ENCODE assay signal across 21 cellular contexts in genomic region chr11:371716-372590, GRCh38. TPM values are rescaled to one million over a fixed set of nuclear protein-coding genes. Genes with fewer than 3 reads are reported as not detected.
DNase-seq lines count a peak whose midpoint lies in the region; ATAC-seq and TF ChIP-seq lines count a peak whose summit lies in the region.
"Had no signal": no experiment of that assay in that cellular context is flagged by ENCODE, and none has a peak within 500 bp of the region (broad histone marks: within the 10 kb centered on the region; RNA-seq: fewer than 3 reads in every experiment).

No MANE protein-coding gene starts in this region.

- H3K4me1 Mint-ChIP-seq in central memory CD8-positive, alpha-beta T cell = peaks cover 33% of the 10 kb centered on the region

- H3K36me3 Mint-ChIP-seq in central memory CD8-positive, alpha-beta T cell (ENCODE audit: insufficient read depth) = peaks cover 8% of the 10 kb centered on the region
- H3K36me3 Mint-ChIP-seq: activated naive CD8-positive, alpha-beta T cell treated with anti-CD3 and anti-CD28 coated beads for 36 hours had no signal

- H3K36me3 ChIP-seq in osteoblast (ENCODE audit: insufficient read depth, low read length) (no peaks in the 10 kb centered on the region), vagina (no peaks in the 10 kb centered on the region)
- H3K36me3 ChIP-seq in effector memory CD4-positive, alpha-beta T cell (ENCODE audit: control insufficient read depth, insufficient read depth, low read length) = no peaks in the 10 kb centered on the region

- no peak overlapping the region for H2AFZ ChIP-seq in osteoblast (ENCODE audit: low read length)

- intact Hi-C loops in vagina (cut with DNase I) = no loop called here

- H3K9me3 ChIP-seq in osteoblast (ENCODE audit: low read depth, low read length) (no peaks in the 10 kb centered on the region), vagina (no peaks in the 10 kb centered on the region)
- no peaks in the 10 kb centered on the region for H3K9me3 ChIP-seq in effector memory CD4-positive, alpha-beta T cell (ENCODE audit: control insufficient read depth, low read length)
- H3K9me3 ChIP-seq: body of pancreas had no signal

- H3K4me3 ChIP-seq in osteoblast (ENCODE audit: insufficient read depth, low read length) (no peak overlapping the region), vagina (no peak overlapping the region)
- no peak overlapping the region for H3K4me3 ChIP-seq in effector memory CD4-positive, alpha-beta T cell (ENCODE audit: insufficient read depth, low read depth, low read length, poor library complexity, severe bottlenecking)
- H3K4me3 ChIP-seq: body of pancreas had no signal

- H3K4me1 ChIP-seq in osteoblast (ENCODE audit: insufficient read depth, low read length) (no peaks in the 10 kb centered on the region), vagina (peaks cover 8% of the 10 kb centered on the region)
- peaks cover 10% of the 10 kb centered on the region for H3K4me1 ChIP-seq in effector memory CD4-positive, alpha-beta T cell (ENCODE audit: control insufficient read depth, insufficient read depth, low read length, poor library complexity, severe bottlenecking)

- peaks cover 36% of the 10 kb centered on the region for H3K27me3 Mint-ChIP-seq in central memory CD8-positive, alpha-beta T cell

- H3K4me3 Mint-ChIP-seq in central memory CD8-positive, alpha-beta T cell = no peak overlapping the region
- H3K4me3 Mint-ChIP-seq: activated naive CD8-positive, alpha-beta T cell treated with anti-CD3 and anti-CD28 coated beads for 36 hours; dendritic cell treated with granulocyte-macrophage colony-stimulating factor and Interleukin-4, amounts not matched to agents 40 ng/mL and 50 ng/mL, for 4 days had no signal

- no peak overlapping the region for H3K4me2 ChIP-seq in osteoblast (ENCODE audit: insufficient read depth, low read length)

- H3K27me3 ChIP-seq in osteoblast (ENCODE audit: insufficient read depth, low read length) = peaks cover 31% of the 10 kb centered on the region
- no peaks in the 10 kb centered on the region for H3K27me3 ChIP-seq in vagina
- H3K27me3 ChIP-seq in effector memory CD4-positive, alpha-beta T cell (replicated peaks; ENCODE audit: control insufficient read depth, insufficient read depth, low read length, poor library complexity, severe bottlenecking) = peaks cover 25% of the 10 kb centered on the region

- no peaks in the 10 kb centered on the region for H3K9me3 Mint-ChIP-seq in central memory CD8-positive, alpha-beta T cell
- H3K9me3 Mint-ChIP-seq: dendritic cell treated with granulocyte-macrophage colony-stimulating factor and Interleukin-4, amounts not matched to agents 40 ng/mL and 50 ng/mL, for 4 days had no signal

- DNase-seq in NCI-H82 (lab: John Stamatoyannopoulos, UW) = peak; percentile 65
- DNase-seq in NCI-H82 treated with DMSO at 0.1 percent for 48 hours (lab: John Stamatoyannopoulos, UW; ENCODE audit: unreplicated experiment) = no peak
- DNase-seq in NCI-H2171 treated with DMSO at 0.1 percent for 48 hours (lab: John Stamatoyannopoulos, UW) = peak; percentile 48
- no peak for DNase-seq in central memory CD8-positive, alpha-beta T cell (ENCODE audit: low spot score in 2 of 2)
- DNase-seq in osteoblast (ENCODE audit: insufficient read length, low spot score, missing footprints) = peak; percentile 88
- no peak for DNase-seq in vagina (ENCODE audit: extremely low spot score in 2 of 2)
- no peak for DNase-seq in iPS-NIHi11 (ENCODE audit: low spot score)
- no peak for DNase-seq in effector memory CD4-positive, alpha-beta T cell
- DNase-seq: activated CD4-positive, alpha-beta T cell treated with anti-CD3 and anti-CD28 coated beads, Interleukin-2, amount 50 U/mL, for 4 hours; activated naive CD8-positive, alpha-beta T cell treated with anti-CD3 and anti-CD28 coated beads for 36 hours; body of pancreas; erythroblast; GF-D8; KBM-7; NCI-H2081 treated with DMSO at 0.1 percent for 48 hours; stimulated activated CD4-positive, alpha-beta T cell treated with anti-CD3 and anti-CD28 coated beads, Interleukin-2, amount 100 ng/mL, for 48 hours had no signal

- TF ChIP-seq POLR2A in vagina (IDR thresholded peaks at IDR 0.05) = no peak

- TF ChIP-seq CTCF in osteoblast (IDR thresholded peaks at IDR 0.05; ENCODE audit: extremely low read depth, low read depth, low read length) (no peak), vagina (IDR thresholded peaks at IDR 0.05) (no peak)

- H3K79me2 ChIP-seq in osteoblast (ENCODE audit: insufficient read depth, low read length) = no peaks in the 10 kb centered on the region

- peak overlapping the region; percentile 64 for H3K27ac Mint-ChIP-seq in central memory CD8-positive, alpha-beta T cell (ENCODE audit: low read depth)
- H3K27ac Mint-ChIP-seq: activated naive CD8-positive, alpha-beta T cell treated with anti-CD3 and anti-CD28 coated beads for 36 hours; B cell; dendritic cell treated with granulocyte-macrophage colony-stimulating factor and Interleukin-4, amounts not matched to agents 40 ng/mL and 50 ng/mL, for 4 days had no signal

- no peaks in the 10 kb centered on the region for H4K20me1 ChIP-seq in osteoblast (ENCODE audit: insufficient read depth, low read length)

- H3K27ac ChIP-seq in osteoblast (ENCODE audit: low read depth, low read length) = no peak overlapping the region
- no peak overlapping the region for H3K27ac ChIP-seq in vagina
- H3K27ac ChIP-seq in effector memory CD4-positive, alpha-beta T cell (ENCODE audit: insufficient read depth, low read length, poor library complexity, severe bottlenecking) = no peak overlapping the region
- H3K27ac ChIP-seq: 22Rv1, body of pancreas had no signal

- ATAC-seq in central memory CD8-positive, alpha-beta T cell (replicated peaks; ENCODE audit: extremely low read depth, poor library complexity, severe bottlenecking) = no peak
- ATAC-seq: body of pancreas, HCT116, left lobe of liver had no signal

RNA-seq across cellular contexts. Expression of gene B4GALNT4, which starts 2.7 kb away (rescaled TPM):
- total RNA-seq in osteoblast (0.88 and 2.2 TPM in 2 replicates), vagina (15.5 TPM)
- total RNA-seq: B cell had no signal

RNA-seq across cellular contexts. Expression of gene PKP3, which starts 22.1 kb away (rescaled TPM):
- total RNA-seq in osteoblast (0.88 and 2.5 TPM in 2 replicates), vagina (117 TPM)
- total RNA-seq: activated naive CD8-positive, alpha-beta T cell treated with anti-CD3 and anti-CD28 coated beads for 36 hours; B cell had no signal

RNA-seq across cellular contexts. Expression of gene SIGIRR, which starts 42.8 kb away (rescaled TPM):
- total RNA-seq in osteoblast (10.9 and 14.5 TPM in 2 replicates), vagina (48.1 TPM)

RNA-seq across cellular contexts. Expression of gene IFITM3, which starts 51.3 kb away (rescaled TPM):
- total RNA-seq in osteoblast = 98.4 and 116 TPM in 2 replicates
- 908 TPM for total RNA-seq in vagina

RNA-seq across cellular contexts. Expression of gene IFITM1, which starts 58.1 kb away (rescaled TPM):
- total RNA-seq in osteoblast (48.6 and 64.4 TPM in 2 replicates), vagina (379 TPM)

Comparison
In these comparisons a context has a peak if more than half of its experiments do, and no peak if none do; other contexts are left out.
1. DNase-seq: peak in NCI-H82 (single experiment), NCI-H2171 treated with DMSO at 0.1 percent for 48 hours (single experiment) and osteoblast (single experiment); none in NCI-H82 treated with DMSO at 0.1 percent for 48 hours (single experiment), central memory CD8-positive, alpha-beta T cell (0 of 2), vagina (0 of 2), iPS-NIHi11 (single experiment) and effector memory CD4-positive, alpha-beta T cell (0 of 3).
2. RNA of gene PKP3, which starts 22.1 kb away (total RNA-seq): 117 TPM in vagina (single experiment); 0.88 to 2.5 TPM in osteoblast; every median in the first group is over 10 times any median in the second.